Comparison of ENCODE assay signal across 8 cellular contexts in genomic region chr3:39542588-39542988, GRCh38.
"Had no signal": no experiment of that assay in that cellular context is flagged by ENCODE, and none has a peak within 500 bp of the region (broad histone marks: within the 10 kb centered on the region; RNA-seq: fewer than 3 reads in every experiment).

No MANE protein-coding gene starts in this region.

- H3K9me3 ChIP-seq: esophagus squamous epithelium, right atrium auricular region, transverse colon had no signal

- H3K27ac ChIP-seq: esophagus squamous epithelium, right atrium auricular region, transverse colon had no signal

- H3K4me3 Mint-ChIP-seq: activated CD4-positive, alpha-beta T cell treated with anti-CD3 and anti-CD28 coated beads, Interleukin-2, amount 10 ng/mL, durations not matched to agents 24 days and 14 days had no signal

- H3K4me1 Mint-ChIP-seq: activated CD4-positive, alpha-beta T cell treated with anti-CD3 and anti-CD28 coated beads, Interleukin-2, amount 10 ng/mL, durations not matched to agents 24 days and 14 days had no signal

- H3K27ac Mint-ChIP-seq: activated CD4-positive, alpha-beta T cell treated with anti-CD3 and anti-CD28 coated beads, Interleukin-2, amount 10 ng/mL, durations not matched to agents 24 days and 14 days had no signal

- FAIRE-seq: astrocyte, small intestine had no signal

- H3K27me3 ChIP-seq: esophagus squamous epithelium, right atrium auricular region, transverse colon had no signal

- H3K4me3 ChIP-seq: esophagus squamous epithelium, right atrium auricular region, transverse colon had no signal

- H3K4me1 ChIP-seq: esophagus squamous epithelium, right atrium auricular region, transverse colon had no signal

- H3K36me3 ChIP-seq: esophagus squamous epithelium, right atrium auricular region, transverse colon had no signal

- H3K9me3 Mint-ChIP-seq: activated CD4-positive, alpha-beta T cell treated with anti-CD3 and anti-CD28 coated beads, Interleukin-2, amount 10 ng/mL, durations not matched to agents 24 days and 14 days had no signal

- DNase-seq: activated CD4-positive, alpha-beta T cell treated with anti-CD3 and anti-CD28 coated beads, Interleukin-2, amount 10 ng/mL, durations not matched to agents 24 days and 14 days; activated T-cell treated with anti-CD3 and anti-CD28 coated beads, Interleukin-2, amount 50 U/mL, for 48 hours; esophagus squamous epithelium; glutamatergic neuron; small intestine; transverse colon had no signal
